Comparison of ENCODE assay signal across 1 cellular context in genomic region chr1:220698607-220699016, GRCh38.
TF ChIP-seq lines count a peak whose summit lies in the region.

No MANE protein-coding gene starts in this region.

TF ChIP-seq in HepG2, 621 proteins besides CTCF, POLR2A, EP300 and RAD21 (continues in another document):
- TF ChIP-seq ARID4A (CRISPR knock-in tag; IDR thresholded peaks at IDR 0.05; ENCODE audit: borderline replicate concordance) (no peak), POLR2AphosphoS5 (IDR thresholded peaks at IDR 0.05; ENCODE audit: low read depth, low read length) (0 out of 2 replicates have a peak, but pooled peaks have one; percentile 6), BCL6 (CRISPR knock-in tag; IDR thresholded peaks at IDR 0.05) (peak; percentile 78), CEBPB (IDR thresholded peaks at IDR 0.05; ENCODE audit: borderline replicate concordance, low read depth, low read length) (peak; percentile 75; the same call in 1 of the 2 replicates), HDAC1 (CRISPR knock-in tag; IDR thresholded peaks at IDR 0.05) (peak; percentile 44; the same call in 1 of the 2 replicates), SP140L (CRISPR knock-in tag; IDR thresholded peaks at IDR 0.05; ENCODE audit: borderline replicate concordance) (no peak), MIXL1 (CRISPR knock-in tag; IDR thresholded peaks at IDR 0.05) (no peak; the same call in 1 of the 2 replicates), MED1 (CRISPR knock-in tag; IDR thresholded peaks at IDR 0.05) (peak; percentile 68), ZNF687 (CRISPR knock-in tag; IDR thresholded peaks at IDR 0.05) (no peak), TARDBP (CRISPR knock-in tag; IDR thresholded peaks at IDR 0.05) (peak; percentile 65; the same call in 1 of the 2 replicates), ATF2 (CRISPR knock-in tag; IDR thresholded peaks at IDR 0.05) (peak; percentile 23; the same call in 1 of the 2 replicates), PPARG (CRISPR knock-in tag; conservative IDR thresholded peaks at IDR 0.05) (peak; percentile 31; the same call in 1 of the 2 replicates), HNF4G (IDR thresholded peaks at IDR 0.05; ENCODE audit: borderline replicate concordance, low read depth, low read length) (peak; percentile 39; the same call in 1 of the 2 replicates), HNF4G (CRISPR knock-in tag; IDR thresholded peaks at IDR 0.05; ENCODE audit: borderline replicate concordance, low read depth) (no peak), RXRB (CRISPR knock-in tag; IDR thresholded peaks at IDR 0.05; ENCODE audit: borderline replicate concordance) (peak; percentile 90), CCDC6 (CRISPR knock-in tag; IDR thresholded peaks at IDR 0.05) (peak; percentile 54; the same call in 1 of the 2 replicates), LCORL (IDR thresholded peaks at IDR 0.05) (no peak), LCORL (CRISPR knock-in tag; IDR thresholded peaks at IDR 0.05) (peak; percentile 47; the same call in 1 of the 2 replicates), ATF5 (CRISPR knock-in tag; IDR thresholded peaks at IDR 0.05; ENCODE audit: low read depth) (no peak), ZNF710 (CRISPR knock-in tag; IDR thresholded peaks at IDR 0.05; ENCODE audit: borderline replicate concordance) (peak; percentile 24; the same call in 1 of the 2 replicates), NFKB2 (CRISPR knock-in tag; IDR thresholded peaks at IDR 0.05; ENCODE audit: borderline replicate concordance) (no peak), TCF7L2 (IDR thresholded peaks at IDR 0.05; ENCODE audit: low read depth, low read length) (no peak), HNF1B (CRISPR knock-in tag; IDR thresholded peaks at IDR 0.05) (peak; percentile 91), SP5 (CRISPR knock-in tag; IDR thresholded peaks at IDR 0.05; ENCODE audit: borderline replicate concordance, low read depth) (0 out of 2 replicates have a peak, but pooled peaks have one; percentile 31), RARA (CRISPR knock-in tag; IDR thresholded peaks at IDR 0.05) (peak; percentile 97), SMAD1 (CRISPR knock-in tag; IDR thresholded peaks at IDR 0.05; ENCODE audit: borderline replicate concordance, low read depth) (no peak), ZNF609 (CRISPR knock-in tag; IDR thresholded peaks at IDR 0.05; ENCODE audit: borderline replicate concordance) (peak; percentile 56), ZNF17 (CRISPR knock-in tag; IDR thresholded peaks at IDR 0.05) (no peak), MLXIP (CRISPR knock-in tag; IDR thresholded peaks at IDR 0.05; ENCODE audit: borderline replicate concordance) (no peak)
